In genomic region chr5:124706041-124706440, GRCh38 we compare ENCODE assay signal across 13 cellular contexts. TPM values are rescaled to one million over a fixed set of nuclear protein-coding genes. Genes with fewer than 3 reads are reported as not detected.
DNase-seq lines count a peak whose midpoint lies in the region; ATAC-seq, FAIRE-seq and TF ChIP-seq lines count a peak whose summit lies in the region.
"Had no signal": no experiment of that assay in that cellular context is flagged by ENCODE, and none has a peak within 500 bp of the region (broad histone marks: within the 10 kb centered on the region; RNA-seq: fewer than 3 reads in every experiment).

No MANE protein-coding gene starts in this region.

- H3K9me3 ChIP-seq in HEK293 (ENCODE audit: control insufficient read depth, insufficient read depth, low read depth, low read length), result no peaks in the 10 kb centered on the region
- no peaks in the 10 kb centered on the region for H3K9me3 ChIP-seq in K562 (replicated peaks; ENCODE audit: control insufficient read depth, insufficient read depth, low read depth, low read length)

- no peak for TF ChIP-seq POLR2A in K562 (conservative IDR thresholded peaks at IDR 0.05)

- no peak overlapping the region for H2AFZ ChIP-seq in K562 (ENCODE audit: low read depth, low read length)

- H3K4me2 ChIP-seq in K562 (ENCODE audit: insufficient read depth, low read length), result no peak overlapping the region

- intact Hi-C loops in K562 (cut with micrococcal nuclease), result no loop called here

- no peak overlapping the region for H3K27ac Mint-ChIP-seq in neural crest cell (ENCODE audit: unreplicated experiment)
- H3K27ac Mint-ChIP-seq: CD8-positive, alpha-beta memory T cell had no signal

- in situ Hi-C loops in K562 (cut with MboI), result no loop called here

- H3K79me2 ChIP-seq in K562 (ENCODE audit: control insufficient read depth, insufficient read depth, low read length), result no peaks in the 10 kb centered on the region

- H3K4me3 ChIP-seq in HEK293 (ENCODE audit: low read depth, low read length), result no peak overlapping the region
- no peak overlapping the region for H3K4me3 ChIP-seq in K562

- ATAC-seq in K562, result no peak
- ATAC-seq: esophagus mucosa had no signal

- H3K27ac ChIP-seq in HEK293 (ENCODE audit: extremely low read depth, low read depth, low read length) (peak overlapping the region; percentile 98), K562 (ENCODE audit: extremely low read depth, low read depth, low read length) (no peak overlapping the region)

- peaks cover 65% of the 10 kb centered on the region for H3K4me1 ChIP-seq in HEK293 (ENCODE audit: control insufficient read depth, insufficient read depth, low read length)
- H3K4me1 ChIP-seq in K562 (replicated peaks in 1 of 2; ENCODE audit: control insufficient read depth in 2 of 2, insufficient read depth in 2 of 2, low read length in 2 of 2), result no peaks in the 10 kb centered on the region; a peak in 3 of 5 replicates

- TF ChIP-seq CTCF in D721Med (IDR thresholded peaks at IDR 0.05; ENCODE audit: insufficient read depth, missing control alignments) (no peak), HEK293 (tag by site-specific recombination; IDR thresholded peaks at IDR 0.05) (no peak), K562 (IDR thresholded peaks at IDR 0.05 in 2 of 3, conservative IDR thresholded peaks at IDR 0.05 in 1 of 3; ENCODE audit: insufficient read depth in 2 of 3, low read depth in 1 of 3, low read length in 3 of 3) (no peak), neural crest cell (conservative IDR thresholded peaks at IDR 0.05) (no peak)

- WGBS in K562 (ENCODE audit: insufficient coverage, low coverage, missing lambda C conversion rate), result 38% methylated on average over 4 of the region's 4 CpGs

- CTCF ChIA-PET in HEK293 (lab: Yijun Ruan, JAX), result interaction anchor here (0.5 to 0.6 kb wide), 2 partner anchors 9 to 257 kb away, joined by 3 to 4 read pairs; no protein-coding TSS in a partner anchor
- CTCF ChIA-PET in K562 (lab: Yijun Ruan, JAX; ENCODE audit: low intra/inter-chr PET ratio), result no interaction called here

- no TSS peak for BruUV-seq in K562 (replicated peaks; lab: Mats Ljungman, UMichigan)

- H3K9ac ChIP-seq in K562 (ENCODE audit: insufficient read depth in 1 of 2, low read depth in 2 of 2, low read length in 2 of 2), result no peak overlapping the region

- H4K20me1 ChIP-seq in K562 (replicated peaks; ENCODE audit: control insufficient read depth, insufficient read depth, low read length), result no peaks in the 10 kb centered on the region

- no peaks in the 10 kb centered on the region for H3K9me3 Mint-ChIP-seq in neural crest cell
- H3K9me3 Mint-ChIP-seq: mesothelial cell of epicardium had no signal

- FAIRE-seq in D721Med (lab: Jason Lieb, UNC) (peak; percentile 6), K562 (lab: Jason Lieb, UNC) (peak; percentile 11)

- H3K9me1 ChIP-seq in K562 (ENCODE audit: control insufficient read depth, insufficient read depth, low read length), result no peaks in the 10 kb centered on the region

- H3K4me3 Mint-ChIP-seq in neural crest cell, result peak overlapping the region; percentile 72
- H3K4me3 Mint-ChIP-seq: CD8-positive, alpha-beta memory T cell had no signal

- POLR2A ChIA-PET in HEK293 (lab: Yijun Ruan, JAX) (interaction anchor here (1.1 kb wide), 1 partner anchor 33 kb away, joined by 3 read pairs; no protein-coding TSS in a partner anchor), K562 (lab: Yijun Ruan, JAX) (interaction anchor here (1.0 to 1.3 kb wide), 2 partner anchors 8 to 9 kb away, joined by 3 to 6 read pairs; no protein-coding TSS in a partner anchor)

- DNase-seq in D721Med (ENCODE audit: insufficient read length, low spot score) (no peak), K562 (ENCODE audit: extremely low read depth in 1 of 4, low spot score in 3 of 4) (no peak), neural crest cell (ENCODE audit: low read depth, low spot score) (no peak), NCI-H226 (no peak), NCI-H1092 treated with DMSO at 0.1 percent for 48 hours (lab: John Stamatoyannopoulos, UW) (no peak)
- DNase-seq in activated CD8-positive, alpha-beta memory T cell treated with anti-CD3 and anti-CD28 coated beads for 24 hours, result no peak
- DNase-seq: activated naive CD4-positive, alpha-beta T cell treated with Interleukin-2 at 50 U/mL for 16 hours; CD8-positive, alpha-beta memory T cell; DND-41; stimulated activated CD4-positive, alpha-beta T cell treated with anti-CD3 and anti-CD28 coated beads, Interleukin-15, amount 100 ng/mL, for 24 hours had no signal

- H3K36me3 Mint-ChIP-seq in neural crest cell (ENCODE audit: low read depth), result no peaks in the 10 kb centered on the region
- H3K36me3 Mint-ChIP-seq: CD8-positive, alpha-beta memory T cell; mesothelial cell of epicardium had no signal

- no peaks in the 10 kb centered on the region for H3K27me3 ChIP-seq in K562 (ENCODE audit: control insufficient read depth in 2 of 2, insufficient read depth in 2 of 2, low read length in 2 of 2)

- TF ChIP-seq RAD21 in K562 (CRISPR knock-in tag; conservative IDR thresholded peaks at IDR 0.05 in 1 of 2, IDR thresholded peaks at IDR 0.05 in 1 of 2), result no peak

- H3K36me3 ChIP-seq in HEK293 (ENCODE audit: control insufficient read depth in 2 of 2, insufficient read depth in 1 of 2, low read length in 2 of 2) (peaks cover 0 to under 1% of the 10 kb centered on the region in 2 experiments; a peak in 1 of 3 replicates), K562 (ENCODE audit: control insufficient read depth, insufficient read depth, low read length) (no peaks in the 10 kb centered on the region)

- H3K4me1 Mint-ChIP-seq in neural crest cell, result peaks cover 96% of the 10 kb centered on the region
- H3K4me1 Mint-ChIP-seq: CD8-positive, alpha-beta memory T cell had no signal

- no peak for TF ChIP-seq EP300 in K562 (IDR thresholded peaks at IDR 0.05; ENCODE audit: low read length)

- H3K27me3 Mint-ChIP-seq in neural crest cell (ENCODE audit: low read depth), result no peaks in the 10 kb centered on the region

TF ChIP-seq in HEK293, 187 proteins besides CTCF, POLR2A, EP300 and RAD21 (continues in another document):
- TF ChIP-seq AEBP2 (tag by site-specific recombination; IDR thresholded peaks at IDR 0.05; ENCODE audit: borderline replicate concordance), result no peak
- TF ChIP-seq FEZF1 (tag by site-specific recombination; IDR thresholded peaks at IDR 0.05), result no peak
- TF ChIP-seq ZFP3 (tag by site-specific recombination; IDR thresholded peaks at IDR 0.05; ENCODE audit: low read depth), result 0 out of 2 replicates have a peak, but pooled peaks have one; percentile 33

TF ChIP-seq in K562, 482 proteins besides CTCF, POLR2A, EP300 and RAD21:
- TF ChIP-seq SMARCB1 (IDR thresholded peaks at IDR 0.05; ENCODE audit: insufficient read length, low read depth), result no peak

RNA-seq across cellular contexts. Expression of gene ZNF608, which starts 40.4 kb away (rescaled TPM):
- 0.76 and 2.3 TPM in 2 replicates for total RNA-seq in K562 (2011; cell fraction: chromatin; rRNA removed; ENCODE audit: low replicate concordance)
- total RNA-seq in K562 (2011; cell fraction: nucleolus; rRNA removed), result 0.92 and 1.3 TPM in 2 replicates
- total RNA-seq in K562 (2011; cell fraction: nucleoplasm; rRNA removed), result 1.0 and 1.8 TPM in 2 replicates
- 1.00 and 1.5 TPM in 2 replicates for total RNA-seq in K562 (2014; rRNA removed)
- 1.4 and 1.5 TPM in 2 replicates for total RNA-seq in K562 (2014; rRNA removed; fragmentation: Illumina TruSeq; extraction: Trizol)
- total RNA-seq in K562 (2015; rRNA removed; fragmentation: Illumina TruSeq; extraction: Trizol), result 1.5 and 1.6 TPM in 2 replicates
- total RNA-seq in K562 (2021), result 1.5 and 2.3 TPM in 2 replicates
- 0.69 and 0.89 TPM in 2 replicates for polyA plus RNA-seq in K562 (2011; rRNA removed)
- polyA plus RNA-seq in K562 (2011; cell fraction: cytosol; rRNA removed), result 0.28 and 0.36 TPM in 2 replicates
- polyA plus RNA-seq in K562 (2011; cell fraction: nucleus; rRNA removed), result 0.48 and 1.3 TPM in 2 replicates
- polyA plus RNA-seq in K562 (2012), result 1.5 and 3.0 TPM in 2 replicates
- polyA plus RNA-seq in K562 (2014; fragmentation: Illumina TruSeq; extraction: Trizol), result 1.1 and 1.4 TPM in 2 replicates
- polyA plus RNA-seq in K562 (2014; fragmentation: Nextera tagmentation; extraction: Ambion mirVana), result under 1 TPM; 0.38 to 0.83 TPM
- 0.69 and 1.5 TPM in 2 replicates for polyA plus RNA-seq in K562 (2014; rRNA removed)
- 0.93 and 1.3 TPM in 2 replicates for polyA minus RNA-seq in K562 (2011; rRNA and poly(A)+ RNA removed)
- 0.36 TPM in 1 of 2 replicates, not detected in the other for polyA minus RNA-seq in K562 (2011; cell fraction: cytosol; rRNA and poly(A)+ RNA removed)
- 0.33 and 0.54 TPM in 2 replicates for polyA minus RNA-seq in K562 (2011; cell fraction: nucleus; rRNA and poly(A)+ RNA removed)
- 106 and 107 TPM in 2 replicates for total RNA-seq in neural crest cell
- total RNA-seq: CD8-positive, alpha-beta memory T cell had no signal
- polyA plus RNA-seq: CD8-positive, alpha-beta memory T cell had no signal

Comparison
In these comparisons a context has a peak if more than half of its experiments do, and no peak if none do; other contexts are left out.
1. RNA of gene ZNF608, which starts 40.4 kb away (total RNA-seq): 106 to 107 TPM in neural crest cell; 0.76 to 2.3 TPM in K562; every median in the first group is over 10 times any median in the second.